In the genomic region with DNA sequence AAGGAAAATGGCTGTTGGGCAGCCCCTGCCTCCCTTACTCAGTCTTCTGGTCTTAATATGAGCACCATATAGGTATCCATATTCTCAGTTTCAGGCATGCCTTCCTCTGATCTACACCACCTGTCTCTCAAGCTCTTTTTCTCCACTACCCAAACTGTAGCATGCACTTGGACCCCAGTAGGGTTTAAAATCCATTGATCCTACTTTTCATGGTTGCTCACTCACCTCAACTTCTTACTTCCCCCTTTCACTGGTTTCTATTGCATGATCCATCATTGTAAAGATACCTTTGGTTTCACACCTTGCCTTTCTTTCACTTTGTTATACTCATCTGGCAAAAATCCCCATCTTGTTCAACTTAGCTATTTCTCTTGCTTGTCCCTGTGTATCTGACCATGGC, we compare ENCODE assay signal across 15 cellular contexts.
DNase-seq lines count a peak whose midpoint lies in the region; ATAC-seq and TF ChIP-seq lines count a peak whose summit lies in the region.
"Had no signal": no experiment of that assay in that cellular context is flagged by ENCODE, and none has a peak within 500 bp of the region (broad histone marks: within the 10 kb centered on the region; RNA-seq: fewer than 3 reads in every experiment).

No MANE protein-coding gene starts in this region.

- TF ChIP-seq CTCF in thyroid gland (IDR thresholded peaks at IDR 0.05): no peak

- peaks cover 0 to 5% of the 10 kb centered on the region in 2 donors for H3K9me3 Mint-ChIP-seq in activated naive CD4-positive, alpha-beta T cell treated with anti-CD3 and anti-CD28 coated beads, Interleukin-2, amount 50 U/mL, for 72 hours
- H3K9me3 Mint-ChIP-seq in activated naive CD4-positive, alpha-beta T cell treated with anti-CD3 and anti-CD28 coated beads, Interleukin-2, amount 10 ng/mL, durations not matched to agents 7 days and 5 days: peaks cover 4% of the 10 kb centered on the region
- H3K9me3 Mint-ChIP-seq in stimulated activated naive CD8-positive, alpha-beta T cell treated with anti-CD3 and anti-CD28 coated beads, Interleukin-15, amount 100 ng/mL, for 72 hours: peaks cover 0 to 4% of the 10 kb centered on the region in 2 donors

- peak; percentile 75 to 92 for ATAC-seq in activated naive CD4-positive, alpha-beta T cell treated with anti-CD3 and anti-CD28 coated beads, Interleukin-2, amount 50 U/mL, for 72 hours
- ATAC-seq in GM21723 (IDR thresholded peaks at IDR 0.05; ENCODE audit: unreplicated experiment): peak; percentile 85
- ATAC-seq in HG03135 (IDR thresholded peaks at IDR 0.05; ENCODE audit: unreplicated experiment): peak; percentile 90
- ATAC-seq in stimulated activated naive CD8-positive, alpha-beta T cell treated with anti-CD3 and anti-CD28 coated beads, Interleukin-15, amount 100 ng/mL, for 72 hours: peak; percentile 81

- no peak for DNase-seq in activated naive CD4-positive, alpha-beta T cell treated with anti-CD3 and anti-CD28 coated beads, Interleukin-2, amount 50 U/mL, for 72 hours (ENCODE audit: low spot score in 2 of 2)
- no peak for DNase-seq in activated naive CD4-positive, alpha-beta T cell treated with anti-CD3 and anti-CD28 coated beads, Interleukin-2, amount 10 ng/mL, durations not matched to agents 7 days and 5 days
- DNase-seq in stimulated activated naive CD8-positive, alpha-beta T cell treated with anti-CD3 and anti-CD28 coated beads, Interleukin-15, amount 100 ng/mL, for 72 hours: no peak
- DNase-seq in ACHN: no peak
- no peak for DNase-seq in NCI-H524 treated with DMSO at 0.1 percent for 48 hours (lab: John Stamatoyannopoulos, UW)
- no peak for DNase-seq in thyroid gland
- DNase-seq: activated CD4-positive, alpha-beta T cell treated with anti-CD3 and anti-CD28 coated beads for 1 hour; activated naive CD8-positive, alpha-beta T cell treated with anti-CD3 and anti-CD28 coated beads, Interleukin-2, amount 10 ng/mL, durations not matched to agents 7 days and 5 days; cortex of kidney; foreskin melanocyte; posterior cingulate gyrus; SHP77; tibial artery had no signal

- H3K4me1 Mint-ChIP-seq in activated naive CD4-positive, alpha-beta T cell treated with anti-CD3 and anti-CD28 coated beads, Interleukin-2, amount 10 ng/mL, durations not matched to agents 7 days and 5 days: peaks cover 25% of the 10 kb centered on the region
- peaks cover 60% of the 10 kb centered on the region for H3K4me1 Mint-ChIP-seq in stimulated activated naive CD8-positive, alpha-beta T cell treated with anti-CD3 and anti-CD28 coated beads, Interleukin-15, amount 100 ng/mL, for 72 hours

- no peaks in the 10 kb centered on the region for H3K27me3 ChIP-seq in thyroid gland
- H3K27me3 ChIP-seq: tibial artery had no signal

- H3K4me1 ChIP-seq in thyroid gland: peaks cover 10 to 13% of the 10 kb centered on the region in 2 donors

- H3K4me3 ChIP-seq in thyroid gland (replicated peaks in 1 of 3): no peak overlapping the region
- H3K4me3 ChIP-seq: tibial artery had no signal

- in situ Hi-C loops in ACHN (cut with HindIII; ENCODE audit: low pct_ligation_motif_present, low pct_unique_long_range_greater_than_20kb, low sequenced_read_pairs): no loop called here

- H3K27ac Mint-ChIP-seq in activated naive CD4-positive, alpha-beta T cell treated with anti-CD3 and anti-CD28 coated beads, Interleukin-2, amount 50 U/mL, for 72 hours: no peak overlapping the region
- no peak overlapping the region for H3K27ac Mint-ChIP-seq in activated naive CD4-positive, alpha-beta T cell treated with anti-CD3 and anti-CD28 coated beads, Interleukin-2, amount 10 ng/mL, durations not matched to agents 7 days and 5 days
- H3K27ac Mint-ChIP-seq in stimulated activated naive CD8-positive, alpha-beta T cell treated with anti-CD3 and anti-CD28 coated beads, Interleukin-15, amount 100 ng/mL, for 72 hours: no peak overlapping the region
- H3K27ac Mint-ChIP-seq: activated naive CD8-positive, alpha-beta T cell treated with anti-CD3 and anti-CD28 coated beads, Interleukin-2, amount 10 ng/mL, durations not matched to agents 7 days and 5 days had no signal

- no peak overlapping the region for H3K27ac ChIP-seq in thyroid gland
- H3K27ac ChIP-seq: tibial artery had no signal

- peaks cover 9 to 41% of the 10 kb centered on the region in 2 donors for H3K36me3 Mint-ChIP-seq in activated naive CD4-positive, alpha-beta T cell treated with anti-CD3 and anti-CD28 coated beads, Interleukin-2, amount 50 U/mL, for 72 hours
- peaks cover 30% of the 10 kb centered on the region for H3K36me3 Mint-ChIP-seq in activated naive CD4-positive, alpha-beta T cell treated with anti-CD3 and anti-CD28 coated beads, Interleukin-2, amount 10 ng/mL, durations not matched to agents 7 days and 5 days

- intact Hi-C loops in thyroid gland (cut with DNase I): no loop called here

- no peaks in the 10 kb centered on the region for H3K9me3 ChIP-seq in thyroid gland

- no peak overlapping the region for H3K4me3 Mint-ChIP-seq in activated naive CD4-positive, alpha-beta T cell treated with anti-CD3 and anti-CD28 coated beads, Interleukin-2, amount 10 ng/mL, durations not matched to agents 7 days and 5 days
- no peak overlapping the region for H3K4me3 Mint-ChIP-seq in stimulated activated naive CD8-positive, alpha-beta T cell treated with anti-CD3 and anti-CD28 coated beads, Interleukin-15, amount 100 ng/mL, for 72 hours
- H3K4me3 Mint-ChIP-seq: activated naive CD8-positive, alpha-beta T cell treated with anti-CD3 and anti-CD28 coated beads, Interleukin-2, amount 10 ng/mL, durations not matched to agents 7 days and 5 days had no signal

- no peaks in the 10 kb centered on the region for H3K27me3 Mint-ChIP-seq in activated naive CD4-positive, alpha-beta T cell treated with anti-CD3 and anti-CD28 coated beads, Interleukin-2, amount 10 ng/mL, durations not matched to agents 7 days and 5 days
- H3K27me3 Mint-ChIP-seq in stimulated activated naive CD8-positive, alpha-beta T cell treated with anti-CD3 and anti-CD28 coated beads, Interleukin-15, amount 100 ng/mL, for 72 hours: no peaks in the 10 kb centered on the region
- H3K27me3 Mint-ChIP-seq: activated naive CD8-positive, alpha-beta T cell treated with anti-CD3 and anti-CD28 coated beads, Interleukin-2, amount 10 ng/mL, durations not matched to agents 7 days and 5 days had no signal

- CTCF ChIA-PET in activated naive CD4-positive, alpha-beta T cell treated with anti-CD3 and anti-CD28 coated beads, Interleukin-2, amount 10 ng/mL, durations not matched to agents 7 days and 5 days (lab: Charles Lee): no interaction called here

- no peak for TF ChIP-seq POLR2A in thyroid gland (IDR thresholded peaks at IDR 0.05)

- H3K36me3 ChIP-seq in thyroid gland: no peaks in the 10 kb centered on the region
